ENCODE assay signal across 8 cellular contexts in genomic region chr17:74199306-74200092, GRCh38. TPM values are rescaled to one million over a fixed set of nuclear protein-coding genes. Genes with fewer than 3 reads are reported as not detected.
A peak's percentile ranks its signal among the peaks of the same experiment; 100 is the strongest.
DNase-seq lines count a peak whose midpoint lies in the region; ATAC-seq and TF ChIP-seq lines count a peak whose summit lies in the region.

No MANE protein-coding gene starts in this region.

- H3K27me3 Mint-ChIP-seq in naive B cell = peaks cover 23 to 61% (median 52%) of the 10 kb centered on the region in 3 donors

- no peak overlapping the region for H3K9ac ChIP-seq in OCI-LY1 (ENCODE audit: low read length)

- peaks cover 0 to 2% (median 0%) of the 10 kb centered on the region in 7 donors for H3K9me3 Mint-ChIP-seq in naive B cell

- H3K36me3 ChIP-seq in BE2C (peaks cover 8% of the 10 kb centered on the region), HAP-1 (replicated peaks) (peaks cover 9% of the 10 kb centered on the region), OCI-LY1 (ENCODE audit: insufficient read depth, low read length) (peaks cover 9% of the 10 kb centered on the region), tibial artery (no peaks in the 10 kb centered on the region)

- no peak overlapping the region for H3K27ac ChIP-seq in OCI-LY1 (ENCODE audit: low read depth, low read length, poor library complexity, severe bottlenecking)
- H3K27ac ChIP-seq in tibial artery = no peak overlapping the region

- peak; percentile 78 for DNase-seq in BE2C
- DNase-seq in HAP-1 (ENCODE audit: low spot score in 2 of 2) = peak; percentile 28 to 82
- peak; percentile 72 for DNase-seq in activated T-cell treated with anti-CD3 and anti-CD28 coated beads for 48 hours (ENCODE audit: low read depth)
- no peak for DNase-seq in epithelial cell of proximal tubule (ENCODE audit: low read depth)
- DNase-seq in naive B cell = peak; percentile 40
- DNase-seq in tibial artery = peak in 1 of 2 donors; percentile 45

- no peaks in the 10 kb centered on the region for H3K27me3 ChIP-seq in BE2C
- peaks cover 49% of the 10 kb centered on the region for H3K27me3 ChIP-seq in HAP-1 (ENCODE audit: low read depth)
- H3K27me3 ChIP-seq in OCI-LY1 (ENCODE audit: insufficient read depth, low read length) = no peaks in the 10 kb centered on the region; the same call in 1 of the 2 replicates
- H3K27me3 ChIP-seq in tibial artery = peaks cover 0 to 79% of the 10 kb centered on the region in 2 donors

- H2AFZ ChIP-seq in OCI-LY1 (ENCODE audit: low read length) = no peak overlapping the region

- peaks cover 8% of the 10 kb centered on the region for H3K79me2 ChIP-seq in OCI-LY1 (ENCODE audit: insufficient read depth, low read length)

- H3K4me3 Mint-ChIP-seq in naive B cell = peak overlapping the region in 6 of 8 donors; percentile 15 to 72 (median 62)

- no peaks in the 10 kb centered on the region for H3F3A ChIP-seq in OCI-LY1 (ENCODE audit: insufficient read depth, low read length)

- peak overlapping the region in 2 of 6 donors; percentile 17 to 73 for H3K27ac Mint-ChIP-seq in naive B cell

- H3K9me3 ChIP-seq in BE2C = no peaks in the 10 kb centered on the region
- no peaks in the 10 kb centered on the region for H3K9me3 ChIP-seq in HAP-1
- H3K9me3 ChIP-seq in OCI-LY1 (ENCODE audit: low read length) = no peaks in the 10 kb centered on the region
- H3K9me3 ChIP-seq in tibial artery = no peaks in the 10 kb centered on the region

- intact Hi-C loops in tibial artery (cut with DNase I; ENCODE audit: low total_unique reads) = loop anchor here (10.0 kb wide), 2 partner anchors 575 to 1115 kb away; partner anchors contain the start of gene NAT9

- H3K4me1 Mint-ChIP-seq in naive B cell = peaks cover 12 to 26% (median 15%) of the 10 kb centered on the region in 3 donors

- peaks cover 4 to 6% of the 10 kb centered on the region in 2 donors for H3K36me3 Mint-ChIP-seq in naive B cell

- H3K9me2 ChIP-seq in OCI-LY1 (ENCODE audit: low read depth, low read length) = no peaks in the 10 kb centered on the region

- ATAC-seq in naive B cell (ENCODE audit: low read depth in 2 of 2) (peak; percentile 23 to 29), GM18520 (IDR thresholded peaks at IDR 0.05; ENCODE audit: unreplicated experiment) (no peak)

- TF ChIP-seq CTCF in BE2C (IDR thresholded peaks at IDR 0.05; ENCODE audit: low read depth, low read length) = peak; percentile 95
- peak; percentile 98 for TF ChIP-seq CTCF in OCI-LY1 (IDR thresholded peaks at IDR 0.05; ENCODE audit: low read length)
- peak; percentile 97 for TF ChIP-seq CTCF in epithelial cell of proximal tubule (conservative IDR thresholded peaks at IDR 0.05; ENCODE audit: low read depth, low read length)
- TF ChIP-seq CTCF in tibial artery (IDR thresholded peaks at IDR 0.05) = peak; percentile 70 to 89

- H4K20me1 ChIP-seq in OCI-LY1 (ENCODE audit: insufficient read depth, low read length) = no peaks in the 10 kb centered on the region

- H3K4me2 ChIP-seq in OCI-LY1 (ENCODE audit: low read length) = no peak overlapping the region

- H3K4me3 ChIP-seq in BE2C (ENCODE audit: low read depth, low read length) = peak overlapping the region; percentile 19; the same call in 1 of the 2 replicates
- no peak overlapping the region for H3K4me3 ChIP-seq in HAP-1
- no peak overlapping the region for H3K4me3 ChIP-seq in OCI-LY1 (ENCODE audit: low read depth, low read length, poor library complexity, severe bottlenecking)
- peak overlapping the region; percentile 38 for H3K4me3 ChIP-seq in epithelial cell of proximal tubule (ENCODE audit: low read depth, low read length)
- H3K4me3 ChIP-seq in tibial artery = no peak overlapping the region

- in situ Hi-C loops in HAP-1 (cut with MboI; ENCODE audit: low sequenced_read_pairs) = loop anchor here (25.0 kb wide), 1 partner anchor 937 kb away; the partner anchor contains the start of gene CPSF4L

- no peaks in the 10 kb centered on the region; the same call in 1 of the 2 replicates for H3K4me1 ChIP-seq in BE2C
- peaks cover 3% of the 10 kb centered on the region for H3K4me1 ChIP-seq in HAP-1
- peaks cover 2% of the 10 kb centered on the region for H3K4me1 ChIP-seq in OCI-LY1 (ENCODE audit: insufficient read depth, low read length, severe bottlenecking)
- H3K4me1 ChIP-seq in tibial artery = peaks cover 0 to 17% (median 12%) of the 10 kb centered on the region in 4 donors

RNA-seq across cellular contexts. Expression of gene RPL38, which starts 4.0 kb away (rescaled TPM):
- polyA plus RNA-seq in BE2C (2012; ENCODE audit: insufficient read depth, insufficient read length, low read depth) = 2,245 TPM
- total RNA-seq in epithelial cell of proximal tubule = 617 and 721 TPM in 2 replicates
- polyA plus RNA-seq in naive B cell (ENCODE audit: low read depth in 6 of 6) = 1,000 to 10,000 TPM; 1,035 to 2,004 (median 1,907) TPM

RNA-seq across cellular contexts. Expression of gene TTYH2, which starts 13.9 kb away (rescaled TPM):
- 9.9 TPM for polyA plus RNA-seq in BE2C (2012; ENCODE audit: insufficient read depth, insufficient read length, low read depth)
- 0.29 and 1.2 TPM in 2 replicates for total RNA-seq in epithelial cell of proximal tubule
- 1 to 10 TPM in 4 of 6 donors, under 1 TPM in 2; 0.57 to 2.0 (median 1.1) TPM for polyA plus RNA-seq in naive B cell (ENCODE audit: low read depth in 6 of 6)

Comparison
In these comparisons a context has a peak if more than half of its experiments do, and no peak if none do; other contexts are left out.
1. H3K4me3 ChIP-seq: peak in BE2C (single experiment) and epithelial cell of proximal tubule (single experiment); none in HAP-1 (single experiment), OCI-LY1 (single experiment) and tibial artery (0 of 2).
2. Peak in every context shown above with its lines, with median percentiles within 50 percentile points of each other: CTCF ChIP-seq.